In genomic region chr6:33208089-33208967, GRCh38 we compare ENCODE assay signal across 1 cellular context.
TF ChIP-seq lines count a peak whose summit lies in the region.

TSS of gene RING1 (plus strand) at chr6:33208500. CDS start at chr6:33208823, 323 bp downstream.

TF ChIP-seq in GM12878, 131 proteins besides CTCF, POLR2A, EP300 and RAD21 (continued from another document and continues in another):
- no peak for TF ChIP-seq SREBF2 (IDR thresholded peaks at IDR 0.05; ENCODE audit: low read length)
- TF ChIP-seq CREB1 (IDR thresholded peaks at IDR 0.05; ENCODE audit: low read depth): no peak
- TF ChIP-seq CHD4 (IDR thresholded peaks at IDR 0.05): peak; percentile 95; the same call in 1 of the 2 replicates
- 0 out of 2 replicates have a peak, but pooled peaks have one; percentile 17 for TF ChIP-seq CBFB (IDR thresholded peaks at IDR 0.05; ENCODE audit: low read depth)
- TF ChIP-seq BHLHE40 (IDR thresholded peaks at IDR 0.05; ENCODE audit: borderline replicate concordance in 1 of 2, low read depth in 2 of 2, low read length in 1 of 2): peak; percentile 23 to 73; a peak in 2 of 4 replicates
- TF ChIP-seq HCFC1 (IDR thresholded peaks at IDR 0.05; ENCODE audit: low read length): peak; percentile 58
- no peak for TF ChIP-seq PML (IDR thresholded peaks at IDR 0.05; ENCODE audit: low read length)
- TF ChIP-seq CBX3 (IDR thresholded peaks at IDR 0.05; ENCODE audit: borderline replicate concordance, low read depth): no peak
- no peak for TF ChIP-seq SKIL (IDR thresholded peaks at IDR 0.05; ENCODE audit: low read depth, poor library complexity, severe bottlenecking)
- no peak for TF ChIP-seq WRNIP1 (IDR thresholded peaks at IDR 0.05; ENCODE audit: borderline replicate concordance, low read depth, low read length)
- peak; percentile 29; the same call in 1 of the 2 replicates for TF ChIP-seq BRCA1 (IDR thresholded peaks at IDR 0.05; ENCODE audit: low read depth, low read length)
- no peak for TF ChIP-seq NR2C1 (IDR thresholded peaks at IDR 0.05)
- no peak for TF ChIP-seq USF2 (IDR thresholded peaks at IDR 0.05; ENCODE audit: borderline replicate concordance, low read depth, low read length)
- TF ChIP-seq SUPT20H (IDR thresholded peaks at IDR 0.05; ENCODE audit: borderline replicate concordance, control insufficient read depth, low read depth, low read length): no peak
- no peak for TF ChIP-seq ESRRA (IDR thresholded peaks at IDR 0.05; ENCODE audit: low read length)
- peak; percentile 64; the same call in 1 of the 2 replicates for TF ChIP-seq TCF3 (IDR thresholded peaks at IDR 0.05; ENCODE audit: borderline replicate concordance, insufficient read depth, low read depth, low read length)
- peak; percentile 100 for TF ChIP-seq GATAD2B (conservative IDR thresholded peaks at IDR 0.05; ENCODE audit: low read depth)
- TF ChIP-seq MYB (IDR thresholded peaks at IDR 0.05; ENCODE audit: borderline replicate concordance, low read depth, low read length): no peak
- peak; percentile 89 for TF ChIP-seq POLR2AphosphoS5 (IDR thresholded peaks at IDR 0.05; ENCODE audit: low read length)
- no peak for TF ChIP-seq ZNF384 (IDR thresholded peaks at IDR 0.05; ENCODE audit: borderline replicate concordance, low read depth, low read length)
- TF ChIP-seq JUNB (IDR thresholded peaks at IDR 0.05): no peak
- no peak for TF ChIP-seq CBX5 (IDR thresholded peaks at IDR 0.05; ENCODE audit: low read depth)
- TF ChIP-seq ZBTB11 (CRISPR knock-in tag; IDR thresholded peaks at IDR 0.05): peak; percentile 21; the same call in 1 of the 2 replicates
- no peak for TF ChIP-seq CHD2 (IDR thresholded peaks at IDR 0.05; ENCODE audit: borderline replicate concordance, low read depth, low read length)
- TF ChIP-seq TBL1XR1 (IDR thresholded peaks at IDR 0.05; ENCODE audit: low read depth, low read length): no peak
- TF ChIP-seq CUX1 (IDR thresholded peaks at IDR 0.05; ENCODE audit: insufficient replicate concordance, low read depth, low read length): no peak
- peak; percentile 27 for TF ChIP-seq SP1 (IDR thresholded peaks at IDR 0.05; ENCODE audit: low read depth, low read length)
- TF ChIP-seq SREBF1 (IDR thresholded peaks at IDR 0.05; ENCODE audit: low read length): no peak
- TF ChIP-seq CEBPZ (IDR thresholded peaks at IDR 0.05; ENCODE audit: low read depth, low read length): no peak
- TF ChIP-seq ATF7 (IDR thresholded peaks at IDR 0.05; ENCODE audit: low read depth): peak; percentile 71
- TF ChIP-seq MTA2 (IDR thresholded peaks at IDR 0.05; ENCODE audit: low read depth): no peak; the same call in none of the 2 replicates
- no peak for TF ChIP-seq KDM1A (IDR thresholded peaks at IDR 0.05; ENCODE audit: borderline replicate concordance)
- no peak for TF ChIP-seq TCF12 (IDR thresholded peaks at IDR 0.05; ENCODE audit: low read depth, low read length)
- TF ChIP-seq NR2C2 (IDR thresholded peaks at IDR 0.05; ENCODE audit: borderline replicate concordance, control insufficient read depth, insufficient read length, low read depth): no peak
- peak; percentile 69 for TF ChIP-seq ELK1 (IDR thresholded peaks at IDR 0.05; ENCODE audit: low read depth, low read length)
- no peak for TF ChIP-seq PBX3 (IDR thresholded peaks at IDR 0.05; ENCODE audit: insufficient replicate concordance, low read depth, low read length)
- peak; percentile 79; the same call in 1 of the 2 replicates for TF ChIP-seq RB1 (IDR thresholded peaks at IDR 0.05; ENCODE audit: borderline replicate concordance)
- TF ChIP-seq SMARCA5 (IDR thresholded peaks at IDR 0.05): no peak; the same call in 1 of the 2 replicates
- no peak for TF ChIP-seq ZSCAN29 (IDR thresholded peaks at IDR 0.05)
- TF ChIP-seq ZBTB4 (CRISPR knock-in tag; IDR thresholded peaks at IDR 0.05): no peak
